19 cellular contexts compared by ENCODE assay signal in genomic region chr1:41620365-41621169, GRCh38.
A peak's percentile ranks its signal among the peaks of the same experiment; 100 is the strongest.
DNase-seq lines count a peak whose midpoint lies in the region; ATAC-seq, FAIRE-seq and TF ChIP-seq lines count a peak whose summit lies in the region.
"Had no signal": no experiment of that assay in that cellular context is flagged by ENCODE, and none has a peak within 500 bp of the region (broad histone marks: within the 10 kb centered on the region; RNA-seq: fewer than 3 reads in every experiment).

No MANE protein-coding gene starts in this region.

- H3K9me3 Mint-ChIP-seq in activated T-cell treated with anti-CD3 and anti-CD28 coated beads, Interleukin-2, amount 50 U/mL, for 24 hours, result no peaks in the 10 kb centered on the region
- H3K9me3 Mint-ChIP-seq in stimulated activated naive B cell treated with anti-CD40 and anti-IgM and Interleukin-4, amounts not matched to agents 10 μg/mL and 1 μg/mL and 100 μg/mL, for 72 hours, result no peaks in the 10 kb centered on the region
- H3K9me3 Mint-ChIP-seq: CD4-positive, alpha-beta memory T cell had no signal

- no peak overlapping the region; the same call in 1 of the 2 replicates for H2AK5ac ChIP-seq in H1 (ENCODE audit: low read depth, low read length)

- H3K27me3 Mint-ChIP-seq in activated T-cell treated with anti-CD3 and anti-CD28 coated beads, Interleukin-2, amount 50 U/mL, for 24 hours, result no peaks in the 10 kb centered on the region
- no peaks in the 10 kb centered on the region for H3K27me3 Mint-ChIP-seq in stimulated activated naive B cell treated with anti-CD40 and anti-IgM and Interleukin-4, amounts not matched to agents 10 μg/mL and 1 μg/mL and 100 μg/mL, for 72 hours
- H3K27me3 Mint-ChIP-seq: CD4-positive, alpha-beta memory T cell had no signal

- no peak for TF ChIP-seq EP300 in H1 (IDR thresholded peaks at IDR 0.05; ENCODE audit: borderline replicate concordance in 1 of 2, low read depth in 2 of 2, low read length in 2 of 2)

- H3K9me2 ChIP-seq in MM.1S (replicated peaks; ENCODE audit: insufficient read depth, low read length), result no peaks in the 10 kb centered on the region

- H3K36me3 Mint-ChIP-seq in activated T-cell treated with anti-CD3 and anti-CD28 coated beads, Interleukin-2, amount 50 U/mL, for 24 hours (ENCODE audit: low read depth), result peaks cover 93% of the 10 kb centered on the region
- H3K36me3 Mint-ChIP-seq in stimulated activated naive B cell treated with anti-CD40 and anti-IgM and Interleukin-4, amounts not matched to agents 10 μg/mL and 1 μg/mL and 100 μg/mL, for 72 hours, result peaks cover 57 to 80% of the 10 kb centered on the region in 2 donors

- peak overlapping the region; percentile 21 for H2AFZ ChIP-seq in MM.1S (ENCODE audit: low read length)
- peak overlapping the region; percentile 42; the same call in 1 of the 2 replicates for H2AFZ ChIP-seq in H1 (ENCODE audit: low read length)

- H3K79me1 ChIP-seq in H1 (ENCODE audit: low read depth, low read length), result no peaks in the 10 kb centered on the region

- 0 out of 2 replicates have a peak overlapping the region, but pooled peaks have one; percentile 65 for H2BK12ac ChIP-seq in H1 (ENCODE audit: low read depth, low read length)

- DNase-seq in activated T-cell treated with anti-CD3 and anti-CD28 coated beads, Interleukin-2, amount 50 U/mL, for 24 hours, result peak; percentile 24
- DNase-seq in activated T-cell treated with anti-CD3 and anti-CD28 coated beads, Interleukin-2, amount 50 U/mL, for 1 hour, result no peak
- DNase-seq in MM.1S, result peak; percentile 46
- DNase-seq in H1 (ENCODE audit: low read depth in 1 of 2, low spot score in 2 of 2), result peak in 1 of 2 experiments; percentile 35
- DNase-seq in stimulated activated naive B cell treated with anti-CD40 and anti-IgM and Interleukin-4, amounts not matched to agents 10 μg/mL and 1 μg/mL and 100 μg/mL, for 72 hours, result no peak
- no peak for DNase-seq in NCI-H1930 (lab: John Stamatoyannopoulos, UW)
- DNase-seq in RKO (ENCODE audit: low spot score), result no peak
- DNase-seq in NCI-H1105 (lab: John Stamatoyannopoulos, UW), result no peak
- DNase-seq: activated gamma-delta T cell; CD4-positive, alpha-beta memory T cell; colonic mucosa; DMS79; foreskin melanocyte; NCI-H187; NCI-H510A treated with DMSO at 0.1 percent for 48 hours; spleen; WERI-Rb-1 had no signal

- H3K27ac ChIP-seq in MM.1S (ENCODE audit: low read length) (peak overlapping the region; percentile 78), H1 (ENCODE audit: low read depth, low read length) (no peak overlapping the region)
- H3K27ac ChIP-seq: colonic mucosa, spleen, WERI-Rb-1 had no signal

- no peaks in the 10 kb centered on the region for H4K20me1 ChIP-seq in MM.1S (ENCODE audit: insufficient read depth, low read length)
- H4K20me1 ChIP-seq in H1 (replicated peaks in 1 of 2; ENCODE audit: control insufficient read depth in 1 of 2, insufficient read depth in 2 of 2, low read length in 2 of 2), result no peaks in the 10 kb centered on the region

- H3K79me2 ChIP-seq in MM.1S (ENCODE audit: low read length), result peaks cover 10% of the 10 kb centered on the region; the same call in 1 of the 2 replicates
- no peaks in the 10 kb centered on the region for H3K79me2 ChIP-seq in H1 (ENCODE audit: control insufficient read depth in 1 of 2, insufficient read depth in 2 of 2, low read length in 2 of 2)

- no peak for TF ChIP-seq POLR2A in H1 (IDR thresholded peaks at IDR 0.05; ENCODE audit: control extremely low read depth in 1 of 2, low read depth in 2 of 2, low read length in 2 of 2)

- H2BK120ac ChIP-seq in H1 (replicated peaks; ENCODE audit: low read depth, low read length), result no peak overlapping the region

- ATAC-seq in stimulated activated naive B cell treated with anti-CD40 and anti-IgM and Interleukin-4, amounts not matched to agents 10 μg/mL and 1 μg/mL and 100 μg/mL, for 72 hours (replicated peaks), result no peak
- ATAC-seq: Right ventricle myocardium inferior had no signal

- no peak overlapping the region for H4K91ac ChIP-seq in H1 (replicated peaks; ENCODE audit: insufficient read length, low read length)

- no peak overlapping the region for H4K5ac ChIP-seq in H1 (ENCODE audit: insufficient read length, low read depth, low read length)

- H3K4me3 ChIP-seq in MM.1S (ENCODE audit: low read length) (peak overlapping the region; percentile 4; the same call in 1 of the 2 replicates), H1 (ENCODE audit: extremely low read depth in 1 of 4, insufficient read depth in 2 of 4, low read depth in 3 of 4, low read length in 4 of 4) (no peak overlapping the region)
- H3K4me3 ChIP-seq: colonic mucosa, spleen had no signal

- no peak overlapping the region for H3K4ac ChIP-seq in H1 (replicated peaks; ENCODE audit: insufficient read length, low read depth, low read length)

- H3K36me3 ChIP-seq in MM.1S (replicated peaks; ENCODE audit: insufficient read depth, low read length) (no peaks in the 10 kb centered on the region), H1 (ENCODE audit: control insufficient read depth in 2 of 4, insufficient read depth in 4 of 4, low read length in 3 of 4) (no peaks in the 10 kb centered on the region)
- H3K36me3 ChIP-seq: colonic mucosa, spleen, WERI-Rb-1 had no signal

- H3K4me3 Mint-ChIP-seq in activated T-cell treated with anti-CD3 and anti-CD28 coated beads, Interleukin-2, amount 50 U/mL, for 24 hours, result no peak overlapping the region
- H3K4me3 Mint-ChIP-seq in stimulated activated naive B cell treated with anti-CD40 and anti-IgM and Interleukin-4, amounts not matched to agents 10 μg/mL and 1 μg/mL and 100 μg/mL, for 72 hours, result no peak overlapping the region
- H3K4me3 Mint-ChIP-seq: CD4-positive, alpha-beta memory T cell had no signal

- H2BK15ac ChIP-seq in H1 (ENCODE audit: low read length), result no peak overlapping the region

- H3K56ac ChIP-seq in H1 (replicated peaks; ENCODE audit: insufficient read length, low read depth, low read length), result no peak overlapping the region

- peaks cover 55% of the 10 kb centered on the region for H3K4me1 Mint-ChIP-seq in activated T-cell treated with anti-CD3 and anti-CD28 coated beads, Interleukin-2, amount 50 U/mL, for 24 hours (ENCODE audit: low read depth)
- peaks cover 49 to 71% of the 10 kb centered on the region in 2 donors for H3K4me1 Mint-ChIP-seq in stimulated activated naive B cell treated with anti-CD40 and anti-IgM and Interleukin-4, amounts not matched to agents 10 μg/mL and 1 μg/mL and 100 μg/mL, for 72 hours

- peak overlapping the region; percentile 24 for H3K9ac ChIP-seq in MM.1S (ENCODE audit: low read length)
- H3K9ac ChIP-seq in H1 (replicated peaks in 1 of 4; ENCODE audit: extremely low read depth in 1 of 4, low read depth in 3 of 4, low read length in 3 of 4), result no peak overlapping the region

- TF ChIP-seq RAD21 in H1 (IDR thresholded peaks at IDR 0.05 in 1 of 2, conservative IDR thresholded peaks at IDR 0.05 in 1 of 2; ENCODE audit: low read depth in 2 of 2, low read length in 2 of 2), result no peak

- no peak overlapping the region for H3K18ac ChIP-seq in H1 (ENCODE audit: extremely low read depth, low read length)

- H4K8ac ChIP-seq in H1 (ENCODE audit: extremely low read depth, insufficient read depth, low read length), result no peak overlapping the region; the same call in 1 of the 2 replicates

- no peaks in the 10 kb centered on the region for H3K9me3 ChIP-seq in MM.1S (replicated peaks; ENCODE audit: insufficient read depth, low read length)
- no peaks in the 10 kb centered on the region for H3K9me3 ChIP-seq in H1 (ENCODE audit: insufficient read depth in 2 of 2, low read depth in 1 of 2, low read length in 1 of 2)
- H3K9me3 ChIP-seq: colonic mucosa, spleen had no signal

- no peak overlapping the region for H3K14ac ChIP-seq in H1 (ENCODE audit: insufficient read length)

- 86% methylated on average over 9 of the region's 9 CpGs; no CpG with 5 or more reads in 1 of the 2 experiments for WGBS in H1 (ENCODE audit: extremely low coverage in 1 of 2, insufficient coverage in 1 of 2, insufficient read length in 1 of 2, insufficient replicate concordance in 2 of 2, low coverage in 1 of 2, low lambda C conversion rate in 2 of 2, missing lambda C conversion rate in 1 of 2), 2 experiments

- TF ChIP-seq CTCF in MM.1S (IDR thresholded peaks at IDR 0.05; ENCODE audit: low read length) (no peak), H1 (IDR thresholded peaks at IDR 0.05; ENCODE audit: control extremely low read depth in 1 of 3, insufficient read depth in 1 of 3, low read depth in 1 of 3, low read length in 3 of 3) (no peak)

- no peaks in the 10 kb centered on the region for H3K23me2 ChIP-seq in H1 (ENCODE audit: low read depth, low read length)

- H3K23ac ChIP-seq in H1 (ENCODE audit: insufficient read length), result no peak overlapping the region

- CTCF ChIA-PET in H1 (lab: Charles Lee; ENCODE audit: partially characterized antibody), result interaction anchor here (1.0 to 2.3 kb wide), 5 partner anchors 8 to 157 kb away, joined by 3 to 6 read pairs (median 4); no protein-coding TSS in a partner anchor

- H3F3A ChIP-seq in MM.1S (ENCODE audit: insufficient read depth, low read length), result peaks cover 36% of the 10 kb centered on the region

- H3K4me2 ChIP-seq in MM.1S (ENCODE audit: low read depth, low read length) (peak overlapping the region; percentile 61), H1 (ENCODE audit: insufficient read depth in 1 of 2, low read depth in 2 of 2, low read length in 2 of 2) (no peak overlapping the region)

- H2BK5ac ChIP-seq in H1 (ENCODE audit: low read depth, low read length), result peak overlapping the region; percentile 71; the same call in 1 of the 2 replicates

- no peak for FAIRE-seq in H1 (lab: Jason Lieb, UNC)
- FAIRE-seq: GM18507 had no signal

- H3K27ac Mint-ChIP-seq in activated T-cell treated with anti-CD3 and anti-CD28 coated beads, Interleukin-2, amount 50 U/mL, for 24 hours, result peak overlapping the region; percentile 51
- peak overlapping the region; percentile 70 for H3K27ac Mint-ChIP-seq in stimulated activated naive B cell treated with anti-CD40 and anti-IgM and Interleukin-4, amounts not matched to agents 10 μg/mL and 1 μg/mL and 100 μg/mL, for 72 hours

- POLR2A ChIA-PET in H1 (lab: Charles Lee; ENCODE audit: partially characterized antibody), result interaction anchor here (0.6 kb wide), 1 partner anchor 1061 kb away, joined by 3 read pairs; the partner anchor contains the start of gene YBX1

- H2BK20ac ChIP-seq in H1 (ENCODE audit: low read length), result peak overlapping the region; percentile 24; the same call in 1 of the 2 replicates

- H3K27me3 ChIP-seq in MM.1S (replicated peaks; ENCODE audit: insufficient read depth, low read length) (no peaks in the 10 kb centered on the region), H1 (replicated peaks in 1 of 4; ENCODE audit: control insufficient read depth in 3 of 4, extremely low read depth in 1 of 4, insufficient read depth in 3 of 4, low read length in 3 of 4) (no peaks in the 10 kb centered on the region; a peak in 2 of 7 replicates)
- H3K27me3 ChIP-seq: colonic mucosa, spleen had no signal

- peaks cover 52% of the 10 kb centered on the region for H3K4me1 ChIP-seq in MM.1S (ENCODE audit: low read length)
- peaks cover 2 to 11% (median 6%) of the 10 kb centered on the region in 4 experiments; a peak in 5 of 7 replicates for H3K4me1 ChIP-seq in H1 (replicated peaks in 1 of 4; ENCODE audit: control insufficient read depth in 3 of 4, insufficient read depth in 4 of 4, low read length in 3 of 4)
- H3K4me1 ChIP-seq: colonic mucosa had no signal

TF ChIP-seq in H1, 55 proteins besides CTCF, POLR2A, EP300 and RAD21 (continues in another document):
- TF ChIP-seq TAF7 (optimal IDR thresholded peaks at IDR 0.05; ENCODE audit: borderline replicate concordance, low read depth, low read length) (no peak), MAFK (IDR thresholded peaks at IDR 0.05; ENCODE audit: low read depth, low read length) (no peak)

Comparison
In these comparisons a context has a peak if more than half of its experiments do, and no peak if none do; other contexts are left out.
1. DNase-seq: peak in activated T-cell treated with anti-CD3 and anti-CD28 coated beads, Interleukin-2, amount 50 U/mL, for 24 hours (single experiment) and MM.1S (single experiment); none in activated T-cell treated with anti-CD3 and anti-CD28 coated beads, Interleukin-2, amount 50 U/mL, for 1 hour (single experiment), stimulated activated naive B cell treated with anti-CD40 and anti-IgM and Interleukin-4, amounts not matched to agents 10 μg/mL and 1 μg/mL and 100 μg/mL, for 72 hours (single experiment), NCI-H1930 (0 of 2), RKO (single experiment) and NCI-H1105 (single experiment).